22 cellular contexts compared by ENCODE assay signal in the genomic region with DNA sequence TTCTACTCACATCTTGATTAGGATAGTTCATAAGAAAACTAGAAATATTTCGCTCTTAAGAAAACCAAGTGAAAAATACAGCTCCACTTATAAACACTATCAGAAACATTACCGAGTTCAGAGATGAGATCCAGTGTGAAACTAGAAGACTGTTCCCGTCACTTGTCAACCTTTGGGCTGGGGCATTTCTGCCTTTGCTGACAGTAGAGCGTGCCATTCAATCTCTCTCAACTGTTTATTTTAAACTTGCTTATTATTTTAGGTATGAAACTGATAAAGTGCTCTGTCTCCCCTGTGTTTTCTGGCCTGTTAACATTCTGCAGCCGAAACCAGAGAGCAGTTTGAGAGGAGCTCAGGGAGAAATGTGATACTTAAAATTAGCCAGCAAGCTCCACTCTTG. TPM values are rescaled to one million over a fixed set of nuclear protein-coding genes. Genes with fewer than 3 reads are reported as not detected.
DNase-seq lines count a peak whose midpoint lies in the region; ATAC-seq and TF ChIP-seq lines count a peak whose summit lies in the region.
"Had no signal": no experiment of that assay in that cellular context is flagged by ENCODE, and none has a peak within 500 bp of the region (broad histone marks: within the 10 kb centered on the region; RNA-seq: fewer than 3 reads in every experiment).

No MANE protein-coding gene starts in this region.

- CTCF ChIA-PET in PC-9 (lab: Charles Lee) = no interaction called here

- H3K4me1 ChIP-seq in heart left ventricle (peaks cover 0 to 33% (median 10%) of the 10 kb centered on the region in 12 donors), thyroid gland (no peaks in the 10 kb centered on the region), PC-9 (replicated peaks; ENCODE audit: insufficient read depth) (no peaks in the 10 kb centered on the region), SJCRH30 (no peaks in the 10 kb centered on the region)
- H3K4me1 ChIP-seq: Caco-2 had no signal

- no peak for TF ChIP-seq CTCF in heart left ventricle (IDR thresholded peaks at IDR 0.05)
- no peak for TF ChIP-seq CTCF in chondrocyte (IDR thresholded peaks at IDR 0.05)
- no peak for TF ChIP-seq CTCF in type B pancreatic cell (conservative IDR thresholded peaks at IDR 0.05)
- TF ChIP-seq CTCF in thyroid gland (IDR thresholded peaks at IDR 0.05) = no peak
- TF ChIP-seq CTCF in PC-9 (conservative IDR thresholded peaks at IDR 0.05) = no peak

- no peak overlapping the region for H2AFZ ChIP-seq in PC-9

- no peaks in the 10 kb centered on the region for H3K9me2 ChIP-seq in PC-9 (ENCODE audit: insufficient read depth)

- H3K27me3 ChIP-seq in heart left ventricle (no peaks in the 10 kb centered on the region), thyroid gland (no peaks in the 10 kb centered on the region), PC-9 (ENCODE audit: insufficient read depth, low read depth) (no peaks in the 10 kb centered on the region), SJCRH30 (no peaks in the 10 kb centered on the region)

- H3K36me3 Mint-ChIP-seq in chondrocyte (ENCODE audit: low read depth) = peaks cover 18% of the 10 kb centered on the region
- H3K36me3 Mint-ChIP-seq in type B pancreatic cell = peaks cover 26% of the 10 kb centered on the region

- H3K4me3 Mint-ChIP-seq in chondrocyte (ENCODE audit: unreplicated experiment) (no peak overlapping the region), type B pancreatic cell (peak overlapping the region; percentile 66)
- H3K4me3 Mint-ChIP-seq: CD4-positive, alpha-beta T cell had no signal

- H3K9me3 ChIP-seq in heart left ventricle = peaks cover 0 to 19% (median 9%) of the 10 kb centered on the region in 12 donors
- no peaks in the 10 kb centered on the region for H3K9me3 ChIP-seq in thyroid gland
- H3K9me3 ChIP-seq in PC-9 (ENCODE audit: insufficient read depth, low read depth) = peaks cover 17% of the 10 kb centered on the region; the same call in 1 of the 2 replicates
- peaks cover 10% of the 10 kb centered on the region for H3K9me3 ChIP-seq in SJCRH30 (replicated peaks)
- H3K9me3 ChIP-seq: Caco-2 had no signal

- WGBS in heart left ventricle, 4 donors = 49 to 62% (median 59%) methylated on average over 5 of the region's 5 CpGs
- whole genome bisulfite sequencing in thyroid gland, 2 donors = 87 to 89% methylated on average over 5 of the region's 5 CpGs

- BruUV-seq in PC-9 (replicated peaks; lab: Mats Ljungman, UMichigan) = no TSS peak

- H3K4me3 ChIP-seq in heart left ventricle (peak overlapping the region in 1 of 12 donors; percentile 4), thyroid gland (replicated peaks in 1 of 3) (no peak overlapping the region), PC-9 (no peak overlapping the region), SJCRH30 (no peak overlapping the region)

- peaks cover 0 to 57% (median 50%) of the 10 kb centered on the region in 9 donors for H3K36me3 ChIP-seq in heart left ventricle
- peaks cover 11 to 14% of the 10 kb centered on the region in 2 donors for H3K36me3 ChIP-seq in thyroid gland
- H3K36me3 ChIP-seq in PC-9 (ENCODE audit: low read depth) = peaks cover 60% of the 10 kb centered on the region
- H3K36me3 ChIP-seq in SJCRH30 = peaks cover 49% of the 10 kb centered on the region

- ATAC-seq in heart left ventricle (peak; percentile 64 to 80 (median 75)), left cardiac atrium (no peak), left ventricle myocardium superior (peak; percentile 82)

- H3K27me3 Mint-ChIP-seq in chondrocyte (ENCODE audit: low read depth) = no peaks in the 10 kb centered on the region
- no peaks in the 10 kb centered on the region for H3K27me3 Mint-ChIP-seq in type B pancreatic cell
- H3K27me3 Mint-ChIP-seq: CD4-positive, alpha-beta T cell had no signal

- no peak overlapping the region for H3K4me2 ChIP-seq in PC-9

- no peak for TF ChIP-seq POLR2A in heart left ventricle (IDR thresholded peaks at IDR 0.05)
- no peak for TF ChIP-seq POLR2A in thyroid gland (IDR thresholded peaks at IDR 0.05)

- H3K9me3 Mint-ChIP-seq in chondrocyte (ENCODE audit: low read depth) (peaks cover 7% of the 10 kb centered on the region), type B pancreatic cell (no peaks in the 10 kb centered on the region)
- H3K9me3 Mint-ChIP-seq: CD4-positive, alpha-beta T cell had no signal

- 0 out of 2 replicates have a peak, but pooled peaks cover 4% of the 10 kb centered on the region for H3F3A ChIP-seq in PC-9 (ENCODE audit: insufficient read depth, low read depth)

- POLR2A ChIA-PET in PC-9 (lab: Charles Lee; ENCODE audit: unreplicated experiment) = no interaction called here

- peak overlapping the region in 8 of 12 donors; percentile 31 to 68 (median 48) for H3K27ac ChIP-seq in heart left ventricle
- no peak overlapping the region for H3K27ac ChIP-seq in thyroid gland
- no peak overlapping the region for H3K27ac ChIP-seq in PC-9
- no peak overlapping the region for H3K27ac ChIP-seq in SJCRH30
- H3K27ac ChIP-seq: RWPE1 had no signal

- intact Hi-C loops in heart left ventricle (cut with DNase I) = no loop called here
- intact Hi-C loops in left cardiac atrium (cut with DNase I) = no loop called here
- intact Hi-C loops in left ventricle myocardium superior (cut with micrococcal nuclease) = no loop called here
- intact Hi-C loops in thyroid gland (cut with DNase I) = no loop called here
- intact Hi-C loops in PC-9 (cut with micrococcal nuclease; ENCODE audit: unreplicated experiment) = no loop called here

- H3K79me2 ChIP-seq in PC-9 (ENCODE audit: low read depth) = peaks cover 37% of the 10 kb centered on the region

- H3K27ac Mint-ChIP-seq in chondrocyte (ENCODE audit: unreplicated experiment) (peak overlapping the region; percentile 46), type B pancreatic cell (no peak overlapping the region)
- H3K27ac Mint-ChIP-seq: CD4-positive, alpha-beta T cell had no signal

- peaks cover 43% of the 10 kb centered on the region for H4K20me1 ChIP-seq in PC-9 (ENCODE audit: insufficient read depth)

- no peak for DNase-seq in heart left ventricle
- no peak for DNase-seq in left cardiac atrium
- no peak for DNase-seq in chondrocyte (ENCODE audit: low spot score)
- DNase-seq in left ventricle myocardium superior = no peak
- DNase-seq in type B pancreatic cell (ENCODE audit: extremely low spot score, unreplicated experiment) = no peak
- no peak for DNase-seq in thyroid gland
- DNase-seq in PC-9 = no peak
- no peak for DNase-seq in SJCRH30
- DNase-seq: Caco-2; CD4-positive, alpha-beta T cell; GDM1; HCEC 1CT; MM.1S; NCI-H1092 treated with DMSO at 0.1 percent for 48 hours; NCI-H146; NCI-H2029 treated with DMSO at 0.1 percent for 48 hours; NCI-H2227 treated with DMSO at 0.1 percent for 48 hours; NCI-H510A treated with DMSO at 0.1 percent for 48 hours; NCI-H774 had no signal

- peaks cover 14% of the 10 kb centered on the region for H3K4me1 Mint-ChIP-seq in chondrocyte (ENCODE audit: low read depth)
- peaks cover 22% of the 10 kb centered on the region for H3K4me1 Mint-ChIP-seq in type B pancreatic cell (ENCODE audit: unreplicated experiment)

RNA-seq across cellular contexts. Expression of a gene that starts 16.7 kb away (rescaled TPM):
- 10 to 100 TPM; 29.2 to 44.5 (median 36.0) TPM for total RNA-seq in heart left ventricle
- polyA plus RNA-seq in heart left ventricle = 10 to 100 TPM; 27.0 to 48.1 TPM
- 10 to 100 TPM; 32.1 to 32.9 TPM for total RNA-seq in left cardiac atrium
- 18.3 to 25.4 TPM (median 21.7 TPM) in 3 replicates for total RNA-seq in chondrocyte
- total RNA-seq in left ventricle myocardium superior = 41.3 TPM
- 41.2 and 51.4 TPM in 2 replicates for total RNA-seq in type B pancreatic cell (ENCODE audit: low replicate concordance)
- total RNA-seq in thyroid gland = 10 to 100 TPM; 40.9 to 56.0 (median 52.0) TPM
- 69.0 and 79.5 TPM in 2 replicates for total RNA-seq in PC-9 (2021)
- 68.0 and 72.0 TPM in 2 replicates for total RNA-seq in SJCRH30 (2014; rRNA removed; shearing (Covaris generic))

RNA-seq across cellular contexts. Expression of a gene that starts 16.7 kb away (rescaled TPM):
- total RNA-seq in heart left ventricle (10 to 100 TPM; 24.7 to 49.0 (median 38.4) TPM), left cardiac atrium (10 to 100 TPM; 30.3 to 32.5 TPM), chondrocyte (18.7 to 20.2 TPM (median 18.8 TPM) in 3 replicates), left ventricle myocardium superior (41.8 TPM), type B pancreatic cell (ENCODE audit: low replicate concordance) (23.3 and 24.2 TPM in 2 replicates), thyroid gland (10 to 100 TPM; 12.1 to 15.2 (median 13.7) TPM), PC-9 (2021) (15.1 and 16.1 TPM in 2 replicates)
- polyA plus RNA-seq in heart left ventricle = 10 to 100 TPM in 1 of 2 donors, 1 to 10 TPM in 1; 7.9 to 18.8 TPM
- total RNA-seq in SJCRH30 (2014; rRNA removed; shearing (Covaris generic)) = 23.9 and 29.4 TPM in 2 replicates

RNA-seq across cellular contexts. Expression of a gene that starts 52.6 kb away (rescaled TPM):
- total RNA-seq in heart left ventricle (10 to 100 TPM in 2 of 9 donors, 1 to 10 TPM in 7; 2.9 to 11.2 (median 6.5) TPM), left cardiac atrium (10 to 100 TPM in 1 of 2 donors, 1 to 10 TPM in 1; 6.1 to 11.3 TPM), chondrocyte (not detected in 3 replicates), left ventricle myocardium superior (8.0 TPM), type B pancreatic cell (ENCODE audit: low replicate concordance) (0.48 and 10.0 TPM in 2 replicates), thyroid gland (1 to 10 TPM; 1.3 to 4.4 (median 1.7) TPM), PC-9 (2021) (0.48 TPM in 1 of 2 replicates, not detected in the other)
- polyA plus RNA-seq in heart left ventricle = 1 to 10 TPM; 4.5 to 8.4 TPM
- 6.1 and 6.3 TPM in 2 replicates for total RNA-seq in SJCRH30 (2014; rRNA removed; shearing (Covaris generic))
- total RNA-seq: CD4-positive, alpha-beta T cell; LHCN-M2 had no signal
- polyA plus RNA-seq: BJ had no signal

Comparison
In these comparisons a context has a peak if more than half of its experiments do, and no peak if none do; other contexts are left out.
1. ATAC-seq: peak in heart left ventricle (4 of 4) and left ventricle myocardium superior (single experiment); none in left cardiac atrium (0 of 2).
2. H3K27ac ChIP-seq: peak in heart left ventricle (8 of 12); none in thyroid gland (0 of 3), PC-9 (single experiment) and SJCRH30 (single experiment).